Comparison of ENCODE assay signal across 8 cellular contexts in the genomic region with DNA sequence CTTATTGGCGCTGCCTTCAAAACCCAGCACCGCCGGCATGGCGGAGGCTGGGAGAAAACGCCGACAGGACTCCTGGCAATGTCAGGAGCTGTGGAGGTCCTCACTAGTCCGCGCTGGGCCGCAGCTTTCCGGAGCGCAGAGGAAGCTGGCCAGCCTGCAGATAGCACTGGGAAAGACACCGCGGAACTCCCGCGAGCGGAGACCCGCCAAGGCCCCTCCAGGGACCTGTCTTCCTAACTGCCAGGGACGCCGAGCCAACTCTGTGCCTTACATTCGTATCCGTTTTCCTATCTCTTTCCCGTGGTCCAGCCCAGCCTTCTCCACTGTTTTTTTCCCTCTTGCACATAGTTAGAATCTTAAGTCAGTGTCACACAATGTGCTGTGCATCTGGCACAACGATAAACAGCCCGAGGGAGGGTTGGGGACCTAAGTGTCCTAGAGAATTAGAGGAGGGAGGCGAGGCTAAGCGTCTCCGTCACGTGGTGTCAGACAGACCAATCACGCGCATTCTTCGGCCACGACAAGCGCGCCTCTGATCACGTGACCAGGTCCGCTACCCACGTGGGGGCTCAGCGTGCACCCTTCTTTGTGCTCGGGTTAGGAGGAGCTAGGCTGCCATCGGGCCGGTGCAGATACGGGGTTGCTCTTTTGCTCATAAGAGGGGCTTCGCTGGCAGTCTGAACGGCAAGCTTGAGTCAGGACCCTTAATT. TPM values are rescaled to one million over a fixed set of nuclear protein-coding genes. Genes with fewer than 3 reads are reported as not detected.
DNase-seq lines count a peak whose midpoint lies in the region; ATAC-seq and TF ChIP-seq lines count a peak whose summit lies in the region.

Gene APEX1, plus strand, starts transcription at position 582 of the 710 bp plus-strand sequence. CDS start 420 bp downstream, outside the sequence.
Gene OSGEP, minus strand, starts transcription at position 168 of the 710 bp plus-strand sequence. Its CDS starts 129 bp downstream, at position 39.

- DNase-seq in C1 segment of cervical spinal cord (lab: John Stamatoyannopoulos, UW) (peak; percentile 80 to 98 (median 97)), NCI-H748 treated with DMSO at 0.1 percent for 48 hours (lab: John Stamatoyannopoulos, UW) (peak; percentile 92), dermis blood vessel endothelial cell (peak; percentile 100), left lung (peak; percentile 97 to 99)
- peak; percentile 97 to 98 for DNase-seq in activated CD4-positive, alpha-beta T cell treated with anti-CD3 and anti-CD28 coated beads, Interleukin-2, amount 50 U/mL, for 4 hours
- DNase-seq in stimulated activated CD4-positive, alpha-beta T cell treated with anti-CD3 and anti-CD28 coated beads, Interleukin-2, amount 100 ng/mL, for 48 hours: peak; percentile 93 to 96

- H3K4me1 ChIP-seq in left lung: peaks cover 20 to 54% of the 10 kb centered on the region in 2 donors

- peak within 1 kb of the TSS; percentile 56 to 93 for H3K4me3 ChIP-seq in left lung

- peaks cover 0 to 63% of the 10 kb centered on the region in 2 donors for H3K36me3 ChIP-seq in left lung

- TF ChIP-seq CTCF in left lung (IDR thresholded peaks at IDR 0.05): no peak

- peak within 1 kb of the TSS; percentile 90 to 96 for H3K27ac ChIP-seq in left lung

- no peaks in the 10 kb centered on the region for H3K9me3 ChIP-seq in left lung

- peak; percentile 82 for ATAC-seq in GM19372 (IDR thresholded peaks at IDR 0.05; ENCODE audit: low read depth, unreplicated experiment)
- ATAC-seq in HG03558 (IDR thresholded peaks at IDR 0.05; ENCODE audit: extremely low read depth, unreplicated experiment): peak; percentile 68
- ATAC-seq in left lung: peak; percentile 93

- intact Hi-C loops in left lung (cut with DNase I): no loop called here

- no peaks in the 10 kb centered on the region for H3K27me3 ChIP-seq in left lung

RNA-seq across cellular contexts. Expression of gene APEX1, which starts in this region (rescaled TPM):
- total RNA-seq in dermis blood vessel endothelial cell: 63.1 and 83.3 TPM in 2 replicates
- total RNA-seq in left lung: 100 to 1,000 TPM; 115 to 138 TPM

RNA-seq across cellular contexts. Expression of gene OSGEP, which starts in this region (rescaled TPM):
- total RNA-seq in dermis blood vessel endothelial cell (30.7 and 86.3 TPM in 2 replicates), left lung (10 to 100 TPM; 29.0 to 37.9 TPM)

Comparison
In these comparisons a context has a peak if more than half of its experiments do, and no peak if none do; other contexts are left out.
1. Peak in every context shown above with its lines: DNase-seq, ATAC-seq, H3K4me3 ChIP-seq and H3K27ac ChIP-seq.